ENCODE assay signal across 8 cellular contexts in the genomic region with DNA sequence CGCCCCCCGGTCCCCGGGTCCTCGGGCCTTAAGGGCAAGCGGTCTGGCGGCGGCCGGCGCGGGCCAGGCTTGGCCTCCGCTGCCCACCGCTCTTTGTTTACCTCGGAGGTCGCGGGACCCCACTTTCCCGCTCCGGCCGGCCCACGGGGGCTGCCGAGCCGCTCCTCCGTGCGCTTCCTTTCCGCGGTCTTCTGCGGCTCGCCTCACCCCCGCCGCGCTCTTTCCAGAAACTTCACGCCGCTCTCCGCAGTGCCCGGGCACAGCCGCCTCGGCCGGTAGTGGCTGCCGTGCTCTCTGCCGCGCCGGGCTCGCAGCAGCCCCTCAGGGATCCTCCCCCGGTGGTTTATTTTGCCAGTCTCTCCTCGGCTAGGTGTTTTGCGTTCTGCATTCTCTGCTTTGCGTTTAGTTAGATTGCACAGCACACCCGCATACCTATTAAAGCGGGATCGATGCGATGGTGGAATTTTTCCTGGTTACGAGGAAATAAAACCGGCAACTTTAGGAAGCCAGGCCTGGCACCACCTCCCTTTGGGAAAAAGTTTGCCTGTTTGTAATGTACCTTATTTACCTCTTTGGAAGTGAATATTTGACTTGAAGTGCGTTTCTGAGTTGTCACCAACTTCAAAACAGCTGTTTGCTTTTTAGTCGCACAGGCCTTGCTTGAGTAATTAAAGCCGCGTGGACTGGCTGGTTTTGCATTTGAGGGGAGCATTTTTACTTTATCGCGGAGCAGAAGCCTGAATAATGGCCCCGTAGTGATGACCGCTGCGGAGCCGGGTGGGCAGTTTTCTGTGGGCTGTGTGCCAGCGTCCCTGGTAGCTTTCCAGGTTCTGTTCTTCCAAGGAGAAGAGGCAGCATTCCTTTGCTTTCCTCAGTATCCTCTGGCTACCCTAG. TPM values are rescaled to one million over a fixed set of nuclear protein-coding genes. Genes with fewer than 3 reads are reported as not detected.
A peak's percentile ranks its signal among the peaks of the same experiment; 100 is the strongest.
DNase-seq lines count a peak whose midpoint lies in the region; ATAC-seq and TF ChIP-seq lines count a peak whose summit lies in the region.

No MANE protein-coding gene starts in this region.

- peak overlapping the region; percentile 98 for H3K27ac Mint-ChIP-seq in CD4-positive, alpha-beta T cell
- peak overlapping the region; percentile 88 to 93 for H3K27ac Mint-ChIP-seq in T-cell

- no peak for TF ChIP-seq CTCF in CD4-positive, alpha-beta T cell (IDR thresholded peaks at IDR 0.05)
- no peak for TF ChIP-seq CTCF in HL-60 (IDR thresholded peaks at IDR 0.05; ENCODE audit: insufficient read depth, low read length)
- no peak for TF ChIP-seq CTCF in retinal pigment epithelial cell (conservative IDR thresholded peaks at IDR 0.05; ENCODE audit: low read depth, low read length)

- no peaks in the 10 kb centered on the region for H3K27me3 Mint-ChIP-seq in CD4-positive, alpha-beta T cell
- no peaks in the 10 kb centered on the region for H3K27me3 Mint-ChIP-seq in T-cell

- H3K27ac ChIP-seq in CD4-positive, alpha-beta T cell (ENCODE audit: low read depth, low read length) = peak overlapping the region; percentile 85
- H3K27ac ChIP-seq in HL-60 (replicated peaks) (peak overlapping the region; percentile 94), angular gyrus (ENCODE audit: low read depth, low read length) (peak overlapping the region; percentile 90)

- POLR2A ChIA-PET in CD4-positive, alpha-beta T cell (lab: Charles Lee) = interaction anchor here (1.2 to 1.9 kb wide), 3 partner anchors 10 to 251 kb away, joined by 4 to 7 read pairs (median 4); partner anchors contain the start of genes MTRF1 and WBP4
- POLR2A ChIA-PET in T-cell (lab: Charles Lee) = interaction anchor here (0.7 to 1.1 kb wide), 3 partner anchors 15 to 251 kb away, joined by 3 to 4 read pairs (median 3); partner anchors contain the start of gene WBP4 (in 1 of the 2)

- ATAC-seq in CD4-positive, alpha-beta T cell (ENCODE audit: poor library complexity) = peak; percentile 46
- ATAC-seq in GM19467 (IDR thresholded peaks at IDR 0.05; ENCODE audit: unreplicated experiment) (peak; percentile 38), T-cell (replicated peaks in 1 of 4) (peak; percentile 56 to 71 (median 64))

- no peaks in the 10 kb centered on the region for H3K27me3 ChIP-seq in CD4-positive, alpha-beta T cell (ENCODE audit: control insufficient read depth, insufficient read depth, low read length)
- no peaks in the 10 kb centered on the region for H3K27me3 ChIP-seq in HL-60 (ENCODE audit: insufficient read depth, poor library complexity, severe bottlenecking)

- peak overlapping the region; percentile 84 for H3K4me3 ChIP-seq in HL-60 (replicated peaks; ENCODE audit: insufficient read depth, low read length)
- H3K4me3 ChIP-seq in retinal pigment epithelial cell (ENCODE audit: low read length) = peak overlapping the region; percentile 94

- peak overlapping the region; percentile 97 for H3K4me3 Mint-ChIP-seq in CD4-positive, alpha-beta T cell
- H3K4me3 Mint-ChIP-seq in T-cell = peak overlapping the region; percentile 91 to 98 (median 93)

- H3K36me3 Mint-ChIP-seq in CD4-positive, alpha-beta T cell (ENCODE audit: low read depth) = peaks cover 20% of the 10 kb centered on the region
- H3K36me3 Mint-ChIP-seq in T-cell = peaks cover 3% of the 10 kb centered on the region

- intact Hi-C loops in CD4-positive, alpha-beta T cell (cut with DNase I, micrococcal nuclease) = loop anchor here (1.0 to 10.0 kb wide), 5 partner anchors 35 to 247 kb away; partner anchors contain the start of genes MTRF1 (in 2 of the 2), KBTBD6 (in 1 of the 2), KBTBD7 (in 1 of the 2) and WBP4 (in 1 of the 2)

- peak; percentile 25 to 64 (median 40) for DNase-seq in CD4-positive, alpha-beta T cell
- peak in 1 of 2 experiments; percentile 56 for DNase-seq in HL-60 (ENCODE audit: low read depth in 1 of 2, low spot score in 1 of 2)
- DNase-seq in T-cell = peak; percentile 8 to 63 (median 43)
- peak; percentile 40 for DNase-seq in hepatic stellate cell (ENCODE audit: low spot score)
- no peak for DNase-seq in retinal pigment epithelial cell (ENCODE audit: low read depth)
- DNase-seq in occipital lobe (lab: John Stamatoyannopoulos, UW) = no peak

- no peaks in the 10 kb centered on the region for H3K9me3 ChIP-seq in CD4-positive, alpha-beta T cell (ENCODE audit: control insufficient read depth, low read length)

- CTCF ChIA-PET in CD4-positive, alpha-beta T cell (lab: Charles Lee) = interaction anchor here (0.5 to 1.0 kb wide), 3 partner anchors 9 to 736 kb away, joined by 3 read pairs; no protein-coding TSS in a partner anchor
- CTCF ChIA-PET in T-cell (lab: Charles Lee) = interaction anchor here in 1 of 2 donors (0.9 kb wide), 1 partner anchor 304 kb away, joined by 3 read pairs; no protein-coding TSS in a partner anchor

- peaks cover 59% of the 10 kb centered on the region for H3K4me1 Mint-ChIP-seq in CD4-positive, alpha-beta T cell (ENCODE audit: low read depth)
- H3K4me1 Mint-ChIP-seq in T-cell = peaks cover 41 to 54% (median 42%) of the 10 kb centered on the region in 3 donors

- no peaks in the 10 kb centered on the region for H3K9me3 Mint-ChIP-seq in CD4-positive, alpha-beta T cell
- H3K9me3 Mint-ChIP-seq in T-cell = no peaks in the 10 kb centered on the region

RNA-seq across cellular contexts. Expression of gene NAA16, which starts 0.8 kb away (rescaled TPM):
- 10 to 100 TPM; 76.9 to 80.5 TPM for total RNA-seq in CD4-positive, alpha-beta T cell
- total RNA-seq in T-cell (10 to 100 TPM; 45.7 to 93.7 (median 49.6) TPM), occipital lobe (56.9 TPM)

RNA-seq across cellular contexts. Expression of gene MTRF1, which starts 48.5 kb away (rescaled TPM):
- 10 to 100 TPM; 15.7 to 17.8 TPM for total RNA-seq in CD4-positive, alpha-beta T cell
- total RNA-seq in T-cell = 10 to 100 TPM; 22.1 to 35.5 (median 26.6) TPM
- total RNA-seq in occipital lobe = 21.2 TPM

Comparison
In these comparisons a context has a peak if more than half of its experiments do, and no peak if none do; other contexts are left out.
1. DNase-seq: peak in CD4-positive, alpha-beta T cell (10 of 10), T-cell (34 of 34) and hepatic stellate cell (single experiment); none in retinal pigment epithelial cell (single experiment) and occipital lobe (single experiment).
2. Peak in every context shown above with its lines, with median percentiles within 50 percentile points of each other: ATAC-seq and H3K27ac ChIP-seq.